In the genomic region with DNA sequence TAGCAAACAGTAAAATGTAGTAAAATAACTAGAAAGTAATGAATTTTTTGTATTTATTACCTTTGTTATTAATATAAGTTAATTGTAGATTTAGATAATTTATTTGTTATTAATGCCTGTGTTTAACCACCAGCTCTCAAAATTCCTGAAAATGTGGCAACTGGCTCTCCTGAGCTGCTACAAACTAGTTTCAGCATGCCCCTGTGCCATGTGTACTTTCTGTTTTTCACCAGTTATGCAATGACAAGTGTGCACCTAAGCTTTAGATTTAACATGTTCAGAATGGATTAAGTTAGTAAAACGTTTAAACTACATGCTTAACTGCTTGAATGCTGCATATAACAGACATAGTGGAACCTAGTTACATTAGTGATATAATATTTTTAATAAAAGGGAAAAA, we compare ENCODE assay signal across 19 cellular contexts.
A peak's percentile ranks its signal among the peaks of the same experiment; 100 is the strongest.
DNase-seq lines count a peak whose midpoint lies in the region; ATAC-seq and TF ChIP-seq lines count a peak whose summit lies in the region.
"Had no signal": no experiment of that assay in that cellular context is flagged by ENCODE, and none has a peak within 500 bp of the region (broad histone marks: within the 10 kb centered on the region; RNA-seq: fewer than 3 reads in every experiment).

No MANE protein-coding gene starts in this region.

- no peaks in the 10 kb centered on the region for H4K20me1 ChIP-seq in BLaER1 treated with 17β-estradiol and CSF1 and Interleukin-3, amounts not matched to agents 10 nM and 100 nM

- no peaks in the 10 kb centered on the region for H3K27me3 ChIP-seq in BLaER1 treated with 17β-estradiol and CSF1 and Interleukin-3, amounts not matched to agents 10 nM and 100 nM
- no peaks in the 10 kb centered on the region for H3K27me3 ChIP-seq in left lung

- peak overlapping the region in 6 of 11 experiments; percentile 6 to 47 (median 22); a peak in 8 of 22 replicates for H3K4me2 ChIP-seq in BLaER1 treated with 17β-estradiol and CSF1 and Interleukin-3, amounts not matched to agents 10 nM and 100 nM

- TF ChIP-seq CTCF in epithelial cell of esophagus (IDR thresholded peaks at IDR 0.05; ENCODE audit: insufficient read depth, low read depth, low read length, missing control alignments) (no peak), left lung (IDR thresholded peaks at IDR 0.05) (no peak)

- no peaks in the 10 kb centered on the region for H3K36me3 ChIP-seq in BLaER1 treated with 17β-estradiol and CSF1 and Interleukin-3, amounts not matched to agents 10 nM and 100 nM
- no peaks in the 10 kb centered on the region for H3K36me3 ChIP-seq in left lung

- H3K4me1 ChIP-seq in BLaER1 treated with 17β-estradiol and CSF1 and Interleukin-3, amounts not matched to agents 10 nM and 100 nM, result peaks cover 0 to 11% (median 9%) of the 10 kb centered on the region in 10 experiments; a peak in 11 of 20 replicates
- H3K4me1 ChIP-seq in left lung, result no peaks in the 10 kb centered on the region

- DNase-seq in NCI-H1694 (lab: John Stamatoyannopoulos, UW) (peak; percentile 44), epithelial cell of esophagus (ENCODE audit: low read depth) (peak; percentile 82), left lung (no peak), NCI-H446 treated with DMSO at 0.1 percent for 48 hours (lab: John Stamatoyannopoulos, UW) (no peak), Ammon's horn (ENCODE audit: low spot score) (no peak)
- DNase-seq: EL, GF-D8, KG1, NCI-H1092 treated with DMSO at 0.1 percent for 48 hours, NCI-H1436 treated with DMSO at 0.1 percent for 48 hours, NCI-H2081, NCI-H446, NCI-H526 treated with DMSO at 0.1 percent for 48 hours, SIG-M5, T-cell had no signal

- no peak overlapping the region for H3K9ac ChIP-seq in BLaER1 treated with 17β-estradiol and CSF1 and Interleukin-3, amounts not matched to agents 10 nM and 100 nM

- H3K4me3 ChIP-seq in BLaER1 treated with 17β-estradiol and CSF1 and Interleukin-3, amounts not matched to agents 10 nM and 100 nM, result no peak overlapping the region
- H3K4me3 ChIP-seq in epithelial cell of esophagus (ENCODE audit: low read length), result no peak overlapping the region
- no peak overlapping the region for H3K4me3 ChIP-seq in left lung

- no peak overlapping the region for H3K27ac ChIP-seq in BLaER1 treated with 17β-estradiol and CSF1 and Interleukin-3, amounts not matched to agents 10 nM and 100 nM
- H3K27ac ChIP-seq in left lung, result no peak overlapping the region
- H3K27ac ChIP-seq: C4-2B, HL-60 had no signal

- peaks cover 0 to 3% (median 0%) of the 10 kb centered on the region in 11 experiments; a peak in 3 of 22 replicates for H3K9me3 ChIP-seq in BLaER1 treated with 17β-estradiol and CSF1 and Interleukin-3, amounts not matched to agents 10 nM and 100 nM (replicated peaks in 1 of 11)
- H3K9me3 ChIP-seq in left lung, result no peaks in the 10 kb centered on the region

- ATAC-seq in left lung (peak; percentile 56), HG03095 (IDR thresholded peaks at IDR 0.05; ENCODE audit: unreplicated experiment) (no peak)
- ATAC-seq: T-cell had no signal

- intact Hi-C loops in left lung (cut with DNase I), result no loop called here

Comparison
In these comparisons a context has a peak if more than half of its experiments do, and no peak if none do; other contexts are left out.
1. DNase-seq: peak in NCI-H1694 (single experiment) and epithelial cell of esophagus (single experiment); none in left lung (0 of 2), NCI-H446 treated with DMSO at 0.1 percent for 48 hours (single experiment) and Ammon's horn (single experiment).